2 cellular contexts compared by ENCODE assay signal in the genomic region with DNA sequence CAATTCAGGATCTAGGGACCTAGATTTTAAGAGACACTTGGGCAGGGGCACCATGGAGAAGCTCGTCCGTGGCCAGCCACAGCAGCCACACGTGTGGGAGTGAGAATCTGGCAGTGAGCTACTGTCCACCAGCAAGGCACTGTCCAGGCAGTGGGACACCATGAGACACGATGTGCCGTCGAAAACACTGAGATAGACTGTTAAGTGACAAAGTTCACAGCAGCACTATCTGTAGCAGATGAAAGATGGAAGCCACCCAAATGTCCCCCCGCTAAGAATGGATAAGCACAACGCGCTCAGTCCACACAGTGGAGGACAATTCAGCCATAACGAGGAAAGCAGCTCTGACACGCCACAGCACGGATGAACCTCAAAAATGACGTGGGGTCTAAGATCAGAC.
TF ChIP-seq lines count a peak whose summit lies in the region.

No MANE protein-coding gene starts in this region.

TF ChIP-seq in HepG2, 621 proteins besides CTCF, POLR2A, EP300 and RAD21 (continues in another document):
- TF ChIP-seq, protein P1, sequence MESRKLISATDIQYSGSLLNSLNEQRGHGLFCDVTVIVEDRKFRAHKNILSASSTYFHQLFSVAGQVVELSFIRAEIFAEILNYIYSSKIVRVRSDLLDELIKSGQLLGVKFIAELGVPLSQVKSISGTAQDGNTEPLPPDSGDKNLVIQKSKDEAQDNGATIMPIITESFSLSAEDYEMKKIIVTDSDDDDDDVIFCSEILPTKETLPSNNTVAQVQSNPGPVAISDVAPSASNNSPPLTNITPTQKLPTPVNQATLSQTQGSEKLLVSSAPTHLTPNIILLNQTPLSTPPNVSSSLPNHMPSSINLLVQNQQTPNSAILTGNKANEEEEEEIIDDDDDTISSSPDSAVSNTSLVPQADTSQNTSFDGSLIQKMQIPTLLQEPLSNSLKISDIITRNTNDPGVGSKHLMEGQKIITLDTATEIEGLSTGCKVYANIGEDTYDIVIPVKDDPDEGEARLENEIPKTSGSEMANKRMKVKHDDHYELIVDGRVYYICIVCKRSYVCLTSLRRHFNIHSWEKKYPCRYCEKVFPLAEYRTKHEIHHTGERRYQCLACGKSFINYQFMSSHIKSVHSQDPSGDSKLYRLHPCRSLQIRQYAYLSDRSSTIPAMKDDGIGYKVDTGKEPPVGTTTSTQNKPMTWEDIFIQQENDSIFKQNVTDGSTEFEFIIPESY (CRISPR knock-in tag; IDR thresholded peaks at IDR 0.05) = peak; percentile 86
- TF ChIP-seq, protein P2, sequence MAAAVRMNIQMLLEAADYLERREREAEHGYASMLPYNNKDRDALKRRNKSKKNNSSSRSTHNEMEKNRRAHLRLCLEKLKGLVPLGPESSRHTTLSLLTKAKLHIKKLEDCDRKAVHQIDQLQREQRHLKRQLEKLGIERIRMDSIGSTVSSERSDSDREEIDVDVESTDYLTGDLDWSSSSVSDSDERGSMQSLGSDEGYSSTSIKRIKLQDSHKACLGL (CRISPR knock-in tag; IDR thresholded peaks at IDR 0.05) = no peak
- TF ChIP-seq ZNF367 (CRISPR knock-in tag; IDR thresholded peaks at IDR 0.05; ENCODE audit: borderline replicate concordance) (no peak), HDAC6 (IDR thresholded peaks at IDR 0.05; ENCODE audit: low read depth, low read length) (no peak), KLF13 (CRISPR knock-in tag; IDR thresholded peaks at IDR 0.05) (no peak), NFE2L1 (CRISPR knock-in tag; IDR thresholded peaks at IDR 0.05; ENCODE audit: borderline replicate concordance) (no peak), ASH2L (IDR thresholded peaks at IDR 0.05; ENCODE audit: insufficient read length, low read depth, low read length) (no peak), MTF2 (CRISPR knock-in tag; IDR thresholded peaks at IDR 0.05; ENCODE audit: borderline replicate concordance) (no peak), PHF8 (CRISPR knock-in tag; IDR thresholded peaks at IDR 0.05) (0 out of 2 replicates have a peak, but pooled peaks have one; percentile 18), ZFP82 (CRISPR knock-in tag; IDR thresholded peaks at IDR 0.05; ENCODE audit: borderline replicate concordance) (no peak), RFXAP (CRISPR knock-in tag; IDR thresholded peaks at IDR 0.05; ENCODE audit: borderline replicate concordance) (no peak), RAD51 (IDR thresholded peaks at IDR 0.05; ENCODE audit: borderline replicate concordance) (no peak), ZNF343 (CRISPR knock-in tag; IDR thresholded peaks at IDR 0.05) (no peak), KDM3A (CRISPR knock-in tag; IDR thresholded peaks at IDR 0.05; ENCODE audit: low read depth) (no peak), ZNF629 (CRISPR knock-in tag; conservative IDR thresholded peaks at IDR 0.05) (no peak), GTF2F1 (IDR thresholded peaks at IDR 0.05; ENCODE audit: low read length) (no peak)
- TF ChIP-seq, protein P3, sequence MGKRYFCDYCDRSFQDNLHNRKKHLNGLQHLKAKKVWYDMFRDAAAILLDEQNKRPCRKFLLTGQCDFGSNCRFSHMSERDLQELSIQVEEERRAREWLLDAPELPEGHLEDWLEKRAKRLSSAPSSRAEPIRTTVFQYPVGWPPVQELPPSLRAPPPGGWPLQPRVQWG (CRISPR knock-in tag; IDR thresholded peaks at IDR 0.05; ENCODE audit: borderline replicate concordance, low read depth) = no peak
- TF ChIP-seq, protein P4, sequence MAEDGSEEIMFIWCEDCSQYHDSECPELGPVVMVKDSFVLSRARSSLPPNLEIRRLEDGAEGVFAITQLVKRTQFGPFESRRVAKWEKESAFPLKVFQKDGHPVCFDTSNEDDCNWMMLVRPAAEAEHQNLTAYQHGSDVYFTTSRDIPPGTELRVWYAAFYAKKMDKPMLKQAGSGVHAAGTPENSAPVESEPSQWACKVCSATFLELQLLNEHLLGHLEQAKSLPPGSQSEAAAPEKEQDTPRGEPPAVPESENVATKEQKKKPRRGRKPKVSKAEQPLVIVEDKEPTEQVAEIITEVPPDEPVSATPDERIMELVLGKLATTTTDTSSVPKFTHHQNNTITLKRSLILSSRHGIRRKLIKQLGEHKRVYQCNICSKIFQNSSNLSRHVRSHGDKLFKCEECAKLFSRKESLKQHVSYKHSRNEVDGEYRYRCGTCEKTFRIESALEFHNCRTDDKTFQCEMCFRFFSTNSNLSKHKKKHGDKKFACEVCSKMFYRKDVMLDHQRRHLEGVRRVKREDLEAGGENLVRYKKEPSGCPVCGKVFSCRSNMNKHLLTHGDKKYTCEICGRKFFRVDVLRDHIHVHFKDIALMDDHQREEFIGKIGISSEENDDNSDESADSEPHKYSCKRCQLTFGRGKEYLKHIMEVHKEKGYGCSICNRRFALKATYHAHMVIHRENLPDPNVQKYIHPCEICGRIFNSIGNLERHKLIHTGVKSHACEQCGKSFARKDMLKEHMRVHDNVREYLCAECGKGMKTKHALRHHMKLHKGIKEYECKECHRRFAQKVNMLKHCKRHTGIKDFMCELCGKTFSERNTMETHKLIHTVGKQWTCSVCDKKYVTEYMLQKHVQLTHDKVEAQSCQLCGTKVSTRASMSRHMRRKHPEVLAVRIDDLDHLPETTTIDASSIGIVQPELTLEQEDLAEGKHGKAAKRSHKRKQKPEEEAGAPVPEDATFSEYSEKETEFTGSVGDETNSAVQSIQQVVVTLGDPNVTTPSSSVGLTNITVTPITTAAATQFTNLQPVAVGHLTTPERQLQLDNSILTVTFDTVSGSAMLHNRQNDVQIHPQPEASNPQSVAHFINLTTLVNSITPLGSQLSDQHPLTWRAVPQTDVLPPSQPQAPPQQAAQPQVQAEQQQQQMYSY (CRISPR knock-in tag; IDR thresholded peaks at IDR 0.05) = no peak
- TF ChIP-seq, protein P5, sequence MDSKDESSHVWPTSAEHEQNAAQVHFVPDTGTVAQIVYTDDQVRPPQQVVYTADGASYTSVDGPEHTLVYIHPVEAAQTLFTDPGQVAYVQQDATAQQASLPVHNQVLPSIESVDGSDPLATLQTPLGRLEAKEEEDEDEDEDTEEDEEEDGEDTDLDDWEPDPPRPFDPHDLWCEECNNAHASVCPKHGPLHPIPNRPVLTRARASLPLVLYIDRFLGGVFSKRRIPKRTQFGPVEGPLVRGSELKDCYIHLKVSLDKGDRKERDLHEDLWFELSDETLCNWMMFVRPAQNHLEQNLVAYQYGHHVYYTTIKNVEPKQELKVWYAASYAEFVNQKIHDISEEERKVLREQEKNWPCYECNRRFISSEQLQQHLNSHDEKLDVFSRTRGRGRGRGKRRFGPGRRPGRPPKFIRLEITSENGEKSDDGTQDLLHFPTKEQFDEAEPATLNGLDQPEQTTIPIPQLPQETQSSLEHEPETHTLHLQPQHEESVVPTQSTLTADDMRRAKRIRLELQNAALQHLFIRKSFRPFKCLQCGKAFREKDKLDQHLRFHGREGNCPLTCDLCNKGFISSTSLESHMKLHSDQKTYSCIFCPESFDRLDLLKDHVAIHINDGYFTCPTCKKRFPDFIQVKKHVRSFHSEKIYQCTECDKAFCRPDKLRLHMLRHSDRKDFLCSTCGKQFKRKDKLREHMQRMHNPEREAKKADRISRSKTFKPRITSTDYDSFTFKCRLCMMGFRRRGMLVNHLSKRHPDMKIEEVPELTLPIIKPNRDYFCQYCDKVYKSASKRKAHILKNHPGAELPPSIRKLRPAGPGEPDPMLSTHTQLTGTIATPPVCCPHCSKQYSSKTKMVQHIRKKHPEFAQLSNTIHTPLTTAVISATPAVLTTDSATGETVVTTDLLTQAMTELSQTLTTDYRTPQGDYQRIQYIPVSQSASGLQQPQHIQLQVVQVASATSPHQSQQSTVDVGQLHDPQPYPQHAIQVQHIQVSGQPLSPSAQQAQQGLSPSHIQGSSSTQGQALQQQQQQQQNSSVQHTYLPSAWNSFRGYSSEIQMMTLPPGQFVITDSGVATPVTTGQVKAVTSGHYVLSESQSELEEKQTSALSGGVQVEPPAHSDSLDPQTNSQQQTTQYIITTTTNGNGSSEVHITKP (CRISPR knock-in tag; IDR thresholded peaks at IDR 0.05; ENCODE audit: low read depth) = no peak

TF ChIP-seq in K562, 482 proteins besides CTCF, POLR2A, EP300 and RAD21 (continues in another document):
- TF ChIP-seq, protein P6, sequence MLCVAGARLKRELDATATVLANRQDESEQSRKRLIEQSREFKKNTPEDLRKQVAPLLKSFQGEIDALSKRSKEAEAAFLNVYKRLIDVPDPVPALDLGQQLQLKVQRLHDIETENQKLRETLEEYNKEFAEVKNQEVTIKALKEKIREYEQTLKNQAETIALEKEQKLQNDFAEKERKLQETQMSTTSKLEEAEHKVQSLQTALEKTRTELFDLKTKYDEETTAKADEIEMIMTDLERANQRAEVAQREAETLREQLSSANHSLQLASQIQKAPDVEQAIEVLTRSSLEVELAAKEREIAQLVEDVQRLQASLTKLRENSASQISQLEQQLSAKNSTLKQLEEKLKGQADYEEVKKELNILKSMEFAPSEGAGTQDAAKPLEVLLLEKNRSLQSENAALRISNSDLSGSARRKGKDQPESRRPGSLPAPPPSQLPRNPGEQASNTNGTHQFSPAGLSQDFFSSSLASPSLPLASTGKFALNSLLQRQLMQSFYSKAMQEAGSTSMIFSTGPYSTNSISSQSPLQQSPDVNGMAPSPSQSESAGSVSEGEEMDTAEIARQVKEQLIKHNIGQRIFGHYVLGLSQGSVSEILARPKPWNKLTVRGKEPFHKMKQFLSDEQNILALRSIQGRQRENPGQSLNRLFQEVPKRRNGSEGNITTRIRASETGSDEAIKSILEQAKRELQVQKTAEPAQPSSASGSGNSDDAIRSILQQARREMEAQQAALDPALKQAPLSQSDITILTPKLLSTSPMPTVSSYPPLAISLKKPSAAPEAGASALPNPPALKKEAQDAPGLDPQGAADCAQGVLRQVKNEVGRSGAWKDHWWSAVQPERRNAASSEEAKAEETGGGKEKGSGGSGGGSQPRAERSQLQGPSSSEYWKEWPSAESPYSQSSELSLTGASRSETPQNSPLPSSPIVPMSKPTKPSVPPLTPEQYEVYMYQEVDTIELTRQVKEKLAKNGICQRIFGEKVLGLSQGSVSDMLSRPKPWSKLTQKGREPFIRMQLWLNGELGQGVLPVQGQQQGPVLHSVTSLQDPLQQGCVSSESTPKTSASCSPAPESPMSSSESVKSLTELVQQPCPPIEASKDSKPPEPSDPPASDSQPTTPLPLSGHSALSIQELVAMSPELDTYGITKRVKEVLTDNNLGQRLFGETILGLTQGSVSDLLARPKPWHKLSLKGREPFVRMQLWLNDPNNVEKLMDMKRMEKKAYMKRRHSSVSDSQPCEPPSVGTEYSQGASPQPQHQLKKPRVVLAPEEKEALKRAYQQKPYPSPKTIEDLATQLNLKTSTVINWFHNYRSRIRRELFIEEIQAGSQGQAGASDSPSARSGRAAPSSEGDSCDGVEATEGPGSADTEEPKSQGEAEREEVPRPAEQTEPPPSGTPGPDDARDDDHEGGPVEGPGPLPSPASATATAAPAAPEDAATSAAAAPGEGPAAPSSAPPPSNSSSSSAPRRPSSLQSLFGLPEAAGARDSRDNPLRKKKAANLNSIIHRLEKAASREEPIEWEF (CRISPR knock-in tag; IDR thresholded peaks at IDR 0.05) = no peak
- TF ChIP-seq ZNF324 (CRISPR knock-in tag; IDR thresholded peaks at IDR 0.05) (no peak), RAD51 (IDR thresholded peaks at IDR 0.05; ENCODE audit: borderline replicate concordance, low read depth) (no peak), ZNF3 (CRISPR knock-in tag; IDR thresholded peaks at IDR 0.05) (no peak), HNRNPH1 (optimal IDR thresholded peaks at IDR 0.05; ENCODE audit: low read depth, low read length) (no peak), MTA3 (IDR thresholded peaks at IDR 0.05; ENCODE audit: borderline replicate concordance) (no peak), ZNF184 (CRISPR knock-in tag; IDR thresholded peaks at IDR 0.05) (no peak), RBFOX2 (IDR thresholded peaks at IDR 0.05; ENCODE audit: low read depth, low read length) (no peak), PTBP1 (IDR thresholded peaks at IDR 0.05; ENCODE audit: low read depth, low read length) (no peak), MTA2 (IDR thresholded peaks at IDR 0.05; ENCODE audit: low read depth) (no peak), IRF2 (CRISPR knock-in tag; IDR thresholded peaks at IDR 0.05) (no peak), C11orf30 (IDR thresholded peaks at IDR 0.05; ENCODE audit: low read depth) (no peak), ZNF778 (CRISPR knock-in tag; IDR thresholded peaks at IDR 0.05) (no peak), DMBX1 (CRISPR knock-in tag; IDR thresholded peaks at IDR 0.05; ENCODE audit: borderline replicate concordance) (no peak), TFAM (CRISPR knock-in tag; conservative IDR thresholded peaks at IDR 0.05) (no peak), TAL1 (IDR thresholded peaks at IDR 0.05) (no peak)
- TF ChIP-seq, protein P7, sequence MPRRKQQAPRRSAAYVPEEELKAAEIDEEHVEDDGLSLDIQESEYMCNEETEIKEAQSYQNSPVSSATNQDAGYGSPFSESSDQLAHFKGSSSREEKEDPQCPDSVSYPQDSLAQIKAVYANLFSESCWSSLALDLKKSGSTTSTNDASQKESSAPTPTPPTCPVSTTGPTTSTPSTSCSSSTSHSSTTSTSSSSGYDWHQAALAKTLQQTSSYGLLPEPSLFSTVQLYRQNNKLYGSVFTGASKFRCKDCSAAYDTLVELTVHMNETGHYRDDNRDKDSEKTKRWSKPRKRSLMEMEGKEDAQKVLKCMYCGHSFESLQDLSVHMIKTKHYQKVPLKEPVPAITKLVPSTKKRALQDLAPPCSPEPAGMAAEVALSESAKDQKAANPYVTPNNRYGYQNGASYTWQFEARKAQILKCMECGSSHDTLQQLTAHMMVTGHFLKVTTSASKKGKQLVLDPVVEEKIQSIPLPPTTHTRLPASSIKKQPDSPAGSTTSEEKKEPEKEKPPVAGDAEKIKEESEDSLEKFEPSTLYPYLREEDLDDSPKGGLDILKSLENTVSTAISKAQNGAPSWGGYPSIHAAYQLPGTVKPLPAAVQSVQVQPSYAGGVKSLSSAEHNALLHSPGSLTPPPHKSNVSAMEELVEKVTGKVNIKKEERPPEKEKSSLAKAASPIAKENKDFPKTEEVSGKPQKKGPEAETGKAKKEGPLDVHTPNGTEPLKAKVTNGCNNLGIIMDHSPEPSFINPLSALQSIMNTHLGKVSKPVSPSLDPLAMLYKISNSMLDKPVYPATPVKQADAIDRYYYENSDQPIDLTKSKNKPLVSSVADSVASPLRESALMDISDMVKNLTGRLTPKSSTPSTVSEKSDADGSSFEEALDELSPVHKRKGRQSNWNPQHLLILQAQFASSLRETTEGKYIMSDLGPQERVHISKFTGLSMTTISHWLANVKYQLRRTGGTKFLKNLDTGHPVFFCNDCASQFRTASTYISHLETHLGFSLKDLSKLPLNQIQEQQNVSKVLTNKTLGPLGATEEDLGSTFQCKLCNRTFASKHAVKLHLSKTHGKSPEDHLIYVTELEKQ (CRISPR knock-in tag; IDR thresholded peaks at IDR 0.05) = no peak
- TF ChIP-seq, protein P8, sequence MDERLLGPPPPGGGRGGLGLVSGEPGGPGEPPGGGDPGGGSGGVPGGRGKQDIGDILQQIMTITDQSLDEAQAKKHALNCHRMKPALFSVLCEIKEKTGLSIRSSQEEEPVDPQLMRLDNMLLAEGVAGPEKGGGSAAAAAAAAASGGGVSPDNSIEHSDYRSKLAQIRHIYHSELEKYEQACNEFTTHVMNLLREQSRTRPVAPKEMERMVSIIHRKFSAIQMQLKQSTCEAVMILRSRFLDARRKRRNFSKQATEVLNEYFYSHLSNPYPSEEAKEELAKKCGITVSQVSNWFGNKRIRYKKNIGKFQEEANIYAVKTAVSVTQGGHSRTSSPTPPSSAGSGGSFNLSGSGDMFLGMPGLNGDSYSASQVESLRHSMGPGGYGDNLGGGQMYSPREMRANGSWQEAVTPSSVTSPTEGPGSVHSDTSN (CRISPR knock-in tag; IDR thresholded peaks at IDR 0.05; ENCODE audit: low read depth) = no peak
- TF ChIP-seq, protein P8 (tag; conservative IDR thresholded peaks at IDR 0.05; ENCODE audit: low read depth) = no peak
